19 cellular contexts compared by ENCODE assay signal in genomic region chr10:74896788-74897527, GRCh38.
DNase-seq lines count a peak whose midpoint lies in the region; ATAC-seq and TF ChIP-seq lines count a peak whose summit lies in the region.
"Had no signal": no experiment of that assay in that cellular context is flagged by ENCODE, and none has a peak within 500 bp of the region (broad histone marks: within the 10 kb centered on the region; RNA-seq: fewer than 3 reads in every experiment).

No MANE protein-coding gene starts in this region.

- H4K5ac ChIP-seq in IMR-90 (ENCODE audit: low read depth, low read length) = peak overlapping the region; percentile 80; the same call in 1 of the 2 replicates

- H3K4me2 ChIP-seq in IMR-90 (ENCODE audit: low read depth, low read length) = no peak overlapping the region

- H3K4me1 Mint-ChIP-seq in activated CD8-positive, alpha-beta T cell treated with anti-CD3 and anti-CD28 coated beads for 36 hours (ENCODE audit: low read depth) = peaks cover 58% of the 10 kb centered on the region
- peaks cover 49% of the 10 kb centered on the region for H3K4me1 Mint-ChIP-seq in activated CD8-positive, alpha-beta T cell treated with anti-CD3 and anti-CD28 coated beads, Interleukin-2, amount 10 ng/mL, durations not matched to agents 7 days and 5 days (ENCODE audit: low read depth)
- H3K4me1 Mint-ChIP-seq in central memory CD8-positive, alpha-beta T cell = peaks cover 67% of the 10 kb centered on the region
- peaks cover 64% of the 10 kb centered on the region for H3K4me1 Mint-ChIP-seq in stimulated activated effector memory CD8-positive, alpha-beta T cell treated with anti-CD3 and anti-CD28 coated beads, Interleukin-12 subunit alpha, Interleukin-12 subunit beta, amount 100 ng/mL, for 72 hours

- peaks cover 35 to 71% of the 10 kb centered on the region in 2 experiments for H3K79me1 ChIP-seq in IMR-90 (ENCODE audit: low read depth in 1 of 2, low read length in 2 of 2)

- in situ Hi-C loops in IMR-90 (cut with MboI; ENCODE audit: low sequenced_read_pairs) = no loop called here

- H3K14ac ChIP-seq in IMR-90 (replicated peaks; ENCODE audit: low read depth, low read length) = peak overlapping the region; percentile 65

- no peak for DNase-seq in activated CD8-positive, alpha-beta T cell treated with anti-CD3 and anti-CD28 coated beads for 36 hours
- DNase-seq in activated CD8-positive, alpha-beta T cell treated with anti-CD3 and anti-CD28 coated beads, Interleukin-2, amount 10 ng/mL, durations not matched to agents 7 days and 5 days = no peak
- no peak for DNase-seq in IMR-90
- DNase-seq in central memory CD8-positive, alpha-beta T cell (ENCODE audit: low spot score in 2 of 2) = no peak
- DNase-seq in stimulated activated effector memory CD8-positive, alpha-beta T cell treated with anti-CD3 and anti-CD28 coated beads, Interleukin-12 subunit alpha, Interleukin-12 subunit beta, amount 100 ng/mL, for 72 hours (ENCODE audit: low spot score in 2 of 2) = no peak
- no peak for DNase-seq in stimulated activated CD4-positive, alpha-beta T cell treated with anti-CD3 and anti-CD28 coated beads, Interleukin-15, amount 100 ng/mL, for 24 hours
- DNase-seq in Right ventricle myocardium superior = no peak
- DNase-seq in GM20000 (ENCODE audit: low spot score) = no peak
- DNase-seq: activated B cell treated with CpG ODN at 0.5 μM for 24 hours; activated CD8-positive, alpha-beta memory T cell treated with anti-CD3 and anti-CD28 coated beads, Interleukin-2, amount 50 U/mL, for 4 hours; central memory CD4-positive, alpha-beta T cell; foreskin melanocyte; left ventricle myocardium superior; NCI-H1694 treated with DMSO at 0.1 percent for 48 hours; posterior cingulate gyrus; stimulated activated naive CD4-positive, alpha-beta T cell; upper lobe of left lung had no signal

- no peak overlapping the region for H2AK9ac ChIP-seq in IMR-90 (replicated peaks; ENCODE audit: low read depth, low read length, poor library complexity)

- peak overlapping the region; percentile 41; the same call in 1 of the 2 replicates for H3K18ac ChIP-seq in IMR-90 (ENCODE audit: low read depth, low read length)

- H3K4me1 ChIP-seq in IMR-90 (ENCODE audit: control insufficient read depth, insufficient read depth, low read length) = peaks cover 15% of the 10 kb centered on the region

- H2AFZ ChIP-seq in IMR-90 (replicated peaks; ENCODE audit: low read length, poor library complexity) = no peak overlapping the region

- H2BK120ac ChIP-seq in IMR-90 (ENCODE audit: low read depth, low read length) = peak overlapping the region; percentile 57

- peak overlapping the region; percentile 58 for H3K27ac Mint-ChIP-seq in activated CD8-positive, alpha-beta T cell treated with anti-CD3 and anti-CD28 coated beads for 36 hours
- no peak overlapping the region for H3K27ac Mint-ChIP-seq in activated CD8-positive, alpha-beta T cell treated with anti-CD3 and anti-CD28 coated beads, Interleukin-2, amount 10 ng/mL, durations not matched to agents 7 days and 5 days
- peak overlapping the region; percentile 30 for H3K27ac Mint-ChIP-seq in central memory CD8-positive, alpha-beta T cell (ENCODE audit: low read depth)
- peak overlapping the region; percentile 66 for H3K27ac Mint-ChIP-seq in stimulated activated effector memory CD8-positive, alpha-beta T cell treated with anti-CD3 and anti-CD28 coated beads, Interleukin-12 subunit alpha, Interleukin-12 subunit beta, amount 100 ng/mL, for 72 hours
- H3K27ac Mint-ChIP-seq: activated B cell treated with CpG ODN at 0.5 μM for 24 hours had no signal

- H3K9ac ChIP-seq in IMR-90 (ENCODE audit: low read depth, low read length) = no peak overlapping the region

- H4K91ac ChIP-seq in IMR-90 (ENCODE audit: insufficient read depth, low read depth, low read length) = peak overlapping the region; percentile 8; the same call in 1 of the 2 replicates

- no peak for TF ChIP-seq RAD21 in IMR-90 (IDR thresholded peaks at IDR 0.05; ENCODE audit: low read length)

- H4K20me1 ChIP-seq in IMR-90 (ENCODE audit: insufficient read depth, low read length) = peaks cover 12% of the 10 kb centered on the region; the same call in 1 of the 2 replicates

- peaks cover 21% of the 10 kb centered on the region for H3K9me1 ChIP-seq in IMR-90 (ENCODE audit: insufficient read depth, low read length)

- H3K4me3 ChIP-seq in IMR-90 (ENCODE audit: insufficient read depth, low read depth, low read length) = no peak overlapping the region
- H3K4me3 ChIP-seq: adrenal gland, upper lobe of left lung had no signal

- no peaks in the 10 kb centered on the region for H3K27me3 ChIP-seq in IMR-90 (ENCODE audit: control insufficient read depth, insufficient read depth, low read length)
- H3K27me3 ChIP-seq: adrenal gland, upper lobe of left lung had no signal

- WGBS in IMR-90 (ENCODE audit: extremely low coverage in 2 of 2, insufficient read length in 1 of 2), 2 experiments = 80% methylated on average over 1 of the region's 5 CpGs; no CpG with 5 or more reads in 1 of the 2 experiments

- no TSS peak for BruUV-seq in IMR-90 (replicated peaks; lab: Mats Ljungman, UMichigan)

- H3K27me3 Mint-ChIP-seq in activated CD8-positive, alpha-beta T cell treated with anti-CD3 and anti-CD28 coated beads for 36 hours = no peaks in the 10 kb centered on the region
- no peaks in the 10 kb centered on the region for H3K27me3 Mint-ChIP-seq in activated CD8-positive, alpha-beta T cell treated with anti-CD3 and anti-CD28 coated beads, Interleukin-2, amount 10 ng/mL, durations not matched to agents 7 days and 5 days (ENCODE audit: low read depth)
- H3K27me3 Mint-ChIP-seq in central memory CD8-positive, alpha-beta T cell = no peaks in the 10 kb centered on the region
- H3K27me3 Mint-ChIP-seq: activated B cell treated with CpG ODN at 0.5 μM for 24 hours had no signal

- peak overlapping the region; percentile 7 for H2BK5ac ChIP-seq in IMR-90 (ENCODE audit: low read depth, low read length, poor library complexity, severe bottlenecking)

- dilution Hi-C loops in IMR-90 (cut with HindIII; ENCODE audit: low sequenced_read_pairs, unreplicated experiment) = no loop called here

- POLR2A ChIA-PET in activated CD8-positive, alpha-beta T cell treated with anti-CD3 and anti-CD28 coated beads for 36 hours (lab: Charles Lee) = interaction anchor here (1.0 to 1.3 kb wide), 2 partner anchors 29 to 70 kb away, joined by 3 to 5 read pairs; partner anchors contain the start of gene KAT6B
- POLR2A ChIA-PET in activated CD8-positive, alpha-beta T cell treated with anti-CD3 and anti-CD28 coated beads, Interleukin-2, amount 10 ng/mL, durations not matched to agents 7 days and 5 days (lab: Charles Lee) = interaction anchor here (0.8 to 1.5 kb wide), 5 partner anchors 21 to 158 kb away, joined by 3 to 5 read pairs (median 4); partner anchors contain the start of gene KAT6B
- POLR2A ChIA-PET in IMR-90 (lab: Charles Lee; ENCODE audit: unreplicated experiment) = no interaction called here

- no peak overlapping the region for H3K23ac ChIP-seq in IMR-90 (ENCODE audit: low read depth, low read length)

- CTCF ChIA-PET in activated CD8-positive, alpha-beta T cell treated with anti-CD3 and anti-CD28 coated beads for 36 hours (lab: Charles Lee) = interaction anchor here (2.2 kb wide), 1 partner anchor 16 kb away, joined by 7 read pairs; no protein-coding TSS in a partner anchor
- CTCF ChIA-PET in activated CD8-positive, alpha-beta T cell treated with anti-CD3 and anti-CD28 coated beads, Interleukin-2, amount 10 ng/mL, durations not matched to agents 7 days and 5 days (lab: Charles Lee) = interaction anchor here (0.8 to 2.2 kb wide), 4 partner anchors 82 to 158 kb away, joined by 3 to 11 read pairs (median 3); no protein-coding TSS in a partner anchor
- CTCF ChIA-PET in IMR-90 (lab: Yijun Ruan, JAX) = interaction anchor here (0.7 kb wide), 1 partner anchor 24 kb away, joined by 3 read pairs; no protein-coding TSS in a partner anchor

- peak overlapping the region in 1 of 2 experiments; percentile 49; a peak in 2 of 4 replicates for H4K8ac ChIP-seq in IMR-90 (ENCODE audit: low read depth in 2 of 2, low read length in 2 of 2)

- peaks cover 7% of the 10 kb centered on the region for H3K36me3 Mint-ChIP-seq in activated CD8-positive, alpha-beta T cell treated with anti-CD3 and anti-CD28 coated beads for 36 hours (ENCODE audit: low read depth)
- H3K36me3 Mint-ChIP-seq in activated CD8-positive, alpha-beta T cell treated with anti-CD3 and anti-CD28 coated beads, Interleukin-2, amount 10 ng/mL, durations not matched to agents 7 days and 5 days (ENCODE audit: low read depth) = peaks cover 20% of the 10 kb centered on the region
- H3K36me3 Mint-ChIP-seq in central memory CD8-positive, alpha-beta T cell (ENCODE audit: insufficient read depth) = peaks cover 7% of the 10 kb centered on the region
- no peaks in the 10 kb centered on the region for H3K36me3 Mint-ChIP-seq in stimulated activated effector memory CD8-positive, alpha-beta T cell treated with anti-CD3 and anti-CD28 coated beads, Interleukin-12 subunit alpha, Interleukin-12 subunit beta, amount 100 ng/mL, for 72 hours

- peak overlapping the region; percentile 19; the same call in 1 of the 3 replicates for H2BK15ac ChIP-seq in IMR-90 (ENCODE audit: low read depth, low read length)

- peak overlapping the region; percentile 36; the same call in 1 of the 2 replicates for H3K4ac ChIP-seq in IMR-90 (ENCODE audit: low read depth, low read length)

- no peaks in the 10 kb centered on the region; the same call in 1 of the 2 replicates for H3K36me3 ChIP-seq in IMR-90 (ENCODE audit: control insufficient read depth, insufficient read depth, low read length)
- H3K36me3 ChIP-seq: adrenal gland, upper lobe of left lung had no signal

- peak overlapping the region; percentile 87; the same call in 1 of the 2 replicates for H3K27ac ChIP-seq in IMR-90 (ENCODE audit: insufficient read depth, low read length)
- H3K27ac ChIP-seq: adrenal gland, upper lobe of left lung had no signal

- no peak for ATAC-seq in activated CD8-positive, alpha-beta T cell treated with anti-CD3 and anti-CD28 coated beads for 36 hours
- no peak for ATAC-seq in activated CD8-positive, alpha-beta T cell treated with anti-CD3 and anti-CD28 coated beads, Interleukin-2, amount 10 ng/mL, durations not matched to agents 7 days and 5 days
- no peak for ATAC-seq in IMR-90 (ENCODE audit: low read depth)
- ATAC-seq in central memory CD8-positive, alpha-beta T cell (replicated peaks; ENCODE audit: extremely low read depth, poor library complexity, severe bottlenecking) = no peak
- no peak for ATAC-seq in stimulated activated effector memory CD8-positive, alpha-beta T cell treated with anti-CD3 and anti-CD28 coated beads, Interleukin-12 subunit alpha, Interleukin-12 subunit beta, amount 100 ng/mL, for 72 hours
- no peak for ATAC-seq in Right ventricle myocardium superior (ENCODE audit: poor library complexity)
- ATAC-seq: left ventricle myocardium superior, Panc1 had no signal

- no peak overlapping the region for H3K4me3 Mint-ChIP-seq in activated CD8-positive, alpha-beta T cell treated with anti-CD3 and anti-CD28 coated beads for 36 hours
- H3K4me3 Mint-ChIP-seq in activated CD8-positive, alpha-beta T cell treated with anti-CD3 and anti-CD28 coated beads, Interleukin-2, amount 10 ng/mL, durations not matched to agents 7 days and 5 days = no peak overlapping the region
- peak overlapping the region; percentile 20 for H3K4me3 Mint-ChIP-seq in central memory CD8-positive, alpha-beta T cell
- no peak overlapping the region for H3K4me3 Mint-ChIP-seq in stimulated activated effector memory CD8-positive, alpha-beta T cell treated with anti-CD3 and anti-CD28 coated beads, Interleukin-12 subunit alpha, Interleukin-12 subunit beta, amount 100 ng/mL, for 72 hours
- H3K4me3 Mint-ChIP-seq: activated B cell treated with CpG ODN at 0.5 μM for 24 hours had no signal

- intact Hi-C loops in activated CD8-positive, alpha-beta T cell treated with anti-CD3 and anti-CD28 coated beads for 36 hours (cut with micrococcal nuclease) = no loop called here
- intact Hi-C loops in IMR-90 (cut with micrococcal nuclease) = no loop called here
- intact Hi-C loops in Right ventricle myocardium superior (cut with DNase I) = no loop called here

- H3K9me3 ChIP-seq in IMR-90 (ENCODE audit: control insufficient read depth, insufficient read depth, low read length) = no peaks in the 10 kb centered on the region
- H3K9me3 ChIP-seq: adrenal gland, upper lobe of left lung had no signal

- no peak overlapping the region for H2AK5ac ChIP-seq in IMR-90 (ENCODE audit: low read depth, low read length)

- peak overlapping the region; percentile 2 for H2BK20ac ChIP-seq in IMR-90 (ENCODE audit: low read depth, low read length)

- TF ChIP-seq POLR2A in IMR-90 (IDR thresholded peaks at IDR 0.05; ENCODE audit: low read depth, low read length) = no peak

- no peaks in the 10 kb centered on the region for H3K9me3 Mint-ChIP-seq in activated CD8-positive, alpha-beta T cell treated with anti-CD3 and anti-CD28 coated beads for 36 hours
- no peaks in the 10 kb centered on the region for H3K9me3 Mint-ChIP-seq in activated CD8-positive, alpha-beta T cell treated with anti-CD3 and anti-CD28 coated beads, Interleukin-2, amount 10 ng/mL, durations not matched to agents 7 days and 5 days (ENCODE audit: insufficient read depth)
- no peaks in the 10 kb centered on the region for H3K9me3 Mint-ChIP-seq in central memory CD8-positive, alpha-beta T cell
- H3K9me3 Mint-ChIP-seq in stimulated activated effector memory CD8-positive, alpha-beta T cell treated with anti-CD3 and anti-CD28 coated beads, Interleukin-12 subunit alpha, Interleukin-12 subunit beta, amount 100 ng/mL, for 72 hours = no peaks in the 10 kb centered on the region
- H3K9me3 Mint-ChIP-seq: activated B cell treated with CpG ODN at 0.5 μM for 24 hours had no signal

- H3K56ac ChIP-seq in IMR-90 (ENCODE audit: extremely low read depth, insufficient read depth, low read length) = no peak overlapping the region

- no peak for TF ChIP-seq CTCF in activated CD8-positive, alpha-beta T cell treated with anti-CD3 and anti-CD28 coated beads for 36 hours (IDR thresholded peaks at IDR 0.05)
- TF ChIP-seq CTCF in IMR-90 (conservative IDR thresholded peaks at IDR 0.05; ENCODE audit: low read depth, low read length) (no peak), GM20000 (IDR thresholded peaks at IDR 0.05; ENCODE audit: extremely low read depth, missing control alignments) (no peak)
